Comparison of ENCODE assay signal across 8 cellular contexts in genomic region chr5:54902817-54903473, GRCh38.
A peak's percentile ranks its signal among the peaks of the same experiment; 100 is the strongest.
DNase-seq lines count a peak whose midpoint lies in the region; ATAC-seq and TF ChIP-seq lines count a peak whose summit lies in the region.

No MANE protein-coding gene starts in this region.

- H3K9me3 ChIP-seq in OCI-LY7 (ENCODE audit: low read length) (no peaks in the 10 kb centered on the region), osteoblast (ENCODE audit: low read depth, low read length) (no peaks in the 10 kb centered on the region), breast epithelium (no peaks in the 10 kb centered on the region)

- TF ChIP-seq POLR2A in breast epithelium (IDR thresholded peaks at IDR 0.05), result no peak

- H2AFZ ChIP-seq in OCI-LY7 (ENCODE audit: low read length), result no peak overlapping the region
- H2AFZ ChIP-seq in osteoblast (ENCODE audit: low read length), result no peak overlapping the region

- no TSS peak for BruUV-seq in OCI-LY7 (replicated peaks; lab: Mats Ljungman, UMichigan)

- no peak for TF ChIP-seq CTCF in OCI-LY7 (conservative IDR thresholded peaks at IDR 0.05; ENCODE audit: low read length)
- no peak for TF ChIP-seq CTCF in osteoblast (IDR thresholded peaks at IDR 0.05; ENCODE audit: extremely low read depth, low read depth, low read length)
- no peak for TF ChIP-seq CTCF in breast epithelium (IDR thresholded peaks at IDR 0.05)

- peak overlapping the region in 2 of 6 donors; percentile 3 to 43 for H3K27ac Mint-ChIP-seq in immature natural killer cell

- H3K9me2 ChIP-seq in OCI-LY7 (ENCODE audit: insufficient read depth, low read length), result no peaks in the 10 kb centered on the region

- ATAC-seq in GM19025 (IDR thresholded peaks at IDR 0.05; ENCODE audit: low read depth, unreplicated experiment) (peak; percentile 100), HG03103 (IDR thresholded peaks at IDR 0.05; ENCODE audit: low read depth, unreplicated experiment) (peak; percentile 100)

- no peaks in the 10 kb centered on the region for H3K9me3 Mint-ChIP-seq in immature natural killer cell

- CTCF ChIA-PET in OCI-LY7 (lab: Charles Lee; ENCODE audit: unreplicated experiment), result no interaction called here

- H3K4me1 Mint-ChIP-seq in immature natural killer cell, result peaks cover 5 to 10% of the 10 kb centered on the region in 2 donors

- peaks cover 14% of the 10 kb centered on the region for H3K27me3 ChIP-seq in osteoblast (ENCODE audit: insufficient read depth, low read length)
- no peaks in the 10 kb centered on the region for H3K27me3 ChIP-seq in breast epithelium

- POLR2A ChIA-PET in OCI-LY7 (lab: Charles Lee), result no interaction called here

- peaks cover 4% of the 10 kb centered on the region for H3K4me1 ChIP-seq in OCI-LY7 (ENCODE audit: insufficient read depth, low read length, poor library complexity, severe bottlenecking)
- peaks cover 17% of the 10 kb centered on the region for H3K4me1 ChIP-seq in osteoblast (ENCODE audit: insufficient read depth, low read length)
- no peaks in the 10 kb centered on the region for H3K4me1 ChIP-seq in breast epithelium

- intact Hi-C loops in OCI-LY7 (cut with micrococcal nuclease; ENCODE audit: unreplicated experiment) (no loop called here), breast epithelium (cut with DNase I; ENCODE audit: low total_unique reads) (no loop called here)

- H3K36me3 Mint-ChIP-seq in immature natural killer cell, result peaks cover 0 to 3% (median 0%) of the 10 kb centered on the region in 3 donors

- H3K27ac ChIP-seq in OCI-LY7 (ENCODE audit: low read depth, low read length, poor library complexity, severe bottlenecking) (no peak overlapping the region), osteoblast (ENCODE audit: low read depth, low read length) (no peak overlapping the region), breast epithelium (peak overlapping the region in 1 of 2 donors; percentile 36)

- no peak overlapping the region for H3K4me3 ChIP-seq in OCI-LY7 (ENCODE audit: low read depth, low read length, poor library complexity, severe bottlenecking)
- H3K4me3 ChIP-seq in osteoblast (ENCODE audit: insufficient read depth, low read length), result no peak overlapping the region
- H3K4me3 ChIP-seq in breast epithelium, result no peak overlapping the region

- peak overlapping the region in 2 of 5 donors; percentile 25 to 56 for H3K4me3 Mint-ChIP-seq in immature natural killer cell

- H3K4me2 ChIP-seq in OCI-LY7 (ENCODE audit: low read length), result no peak overlapping the region
- no peak overlapping the region for H3K4me2 ChIP-seq in osteoblast (ENCODE audit: insufficient read depth, low read length)

- DNase-seq in Ammon's horn (ENCODE audit: low spot score) (peak; percentile 25), OCI-LY7 (ENCODE audit: low spot score) (peak; percentile 31), immature natural killer cell (peak in 2 of 3 donors; percentile 23 to 65), osteoblast (ENCODE audit: insufficient read length, low spot score, missing footprints) (no peak), NCI-H2227 treated with DMSO at 0.1 percent for 48 hours (lab: John Stamatoyannopoulos, UW) (no peak), breast epithelium (ENCODE audit: low spot score in 2 of 2) (no peak)

- H3K79me2 ChIP-seq in OCI-LY7 (ENCODE audit: insufficient read depth, low read depth, low read length), result no peaks in the 10 kb centered on the region
- H3K79me2 ChIP-seq in osteoblast (ENCODE audit: insufficient read depth, low read length), result no peaks in the 10 kb centered on the region

- H3K36me3 ChIP-seq in OCI-LY7 (ENCODE audit: insufficient read depth, low read length) (no peaks in the 10 kb centered on the region), osteoblast (ENCODE audit: insufficient read depth, low read length) (no peaks in the 10 kb centered on the region), breast epithelium (no peaks in the 10 kb centered on the region)

- H4K20me1 ChIP-seq in OCI-LY7 (ENCODE audit: insufficient read depth, low read length) (no peaks in the 10 kb centered on the region), osteoblast (ENCODE audit: insufficient read depth, low read length) (no peaks in the 10 kb centered on the region)

- H3K27me3 Mint-ChIP-seq in immature natural killer cell (ENCODE audit: low read depth in 3 of 3), result peaks cover 4 to 12% (median 8%) of the 10 kb centered on the region in 3 donors

Comparison
In these comparisons a context has a peak if more than half of its experiments do, and no peak if none do; other contexts are left out.
1. DNase-seq: peak in Ammon's horn (single experiment), OCI-LY7 (single experiment) and immature natural killer cell (2 of 3); none in osteoblast (single experiment), NCI-H2227 treated with DMSO at 0.1 percent for 48 hours (single experiment) and breast epithelium (0 of 2).